In the genomic region with DNA sequence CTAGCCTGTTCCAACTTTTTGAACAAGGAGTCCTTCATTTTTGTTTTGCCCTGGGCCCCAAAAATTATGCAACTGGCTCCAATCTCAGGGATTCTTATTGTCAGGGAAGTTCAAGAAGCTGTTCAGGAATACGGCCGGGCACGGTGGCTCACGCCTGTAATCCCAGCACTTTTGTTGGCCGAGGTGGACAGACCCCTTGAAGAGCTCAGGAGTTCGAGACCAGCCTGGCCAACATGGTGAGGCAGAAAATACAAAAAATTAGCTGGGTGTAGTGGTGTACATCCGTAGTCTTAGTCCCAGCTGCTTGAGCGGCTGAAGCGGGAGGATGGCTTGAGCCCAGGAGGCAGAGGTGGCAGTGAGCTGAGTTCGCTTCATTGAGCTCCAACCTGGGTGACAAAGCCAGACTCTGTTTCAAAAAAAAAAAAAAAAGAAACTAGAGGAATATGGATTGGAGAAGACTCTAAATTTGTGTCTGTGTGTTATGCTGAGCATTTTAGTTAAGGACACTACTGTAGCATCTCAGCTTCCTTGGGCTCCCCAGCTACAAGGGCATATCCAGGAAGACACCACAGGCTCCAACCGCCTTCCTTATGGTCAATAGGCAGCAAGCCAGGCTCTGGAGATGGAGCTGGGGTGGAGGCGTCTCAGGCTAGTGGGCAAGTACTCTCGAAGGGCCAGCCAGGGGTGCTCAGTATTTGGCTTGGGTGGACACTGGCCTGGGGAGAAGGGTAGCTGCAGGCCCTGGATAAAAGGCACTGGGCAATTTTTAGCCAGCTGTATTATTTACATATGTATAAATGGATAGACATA, we compare ENCODE assay signal across 14 cellular contexts. TPM values are rescaled to one million over a fixed set of nuclear protein-coding genes. Genes with fewer than 3 reads are reported as not detected.
DNase-seq lines count a peak whose midpoint lies in the region; ATAC-seq and TF ChIP-seq lines count a peak whose summit lies in the region.
"Had no signal": no experiment of that assay in that cellular context is flagged by ENCODE, and none has a peak within 500 bp of the region (broad histone marks: within the 10 kb centered on the region; RNA-seq: fewer than 3 reads in every experiment).

No MANE protein-coding gene starts in this region.

- H3K9me3 ChIP-seq in Panc1 (ENCODE audit: control insufficient read depth, insufficient read depth, low read depth, low read length) (no peaks in the 10 kb centered on the region), thyroid gland (no peaks in the 10 kb centered on the region), spleen (no peaks in the 10 kb centered on the region)
- H3K9me3 ChIP-seq in CD8-positive, alpha-beta T cell (ENCODE audit: low read length) = no peaks in the 10 kb centered on the region
- H3K9me3 ChIP-seq: Caco-2 had no signal

- intact Hi-C loops in Panc1 (cut with micrococcal nuclease; ENCODE audit: unreplicated experiment) = no loop called here
- intact Hi-C loops in thyroid gland (cut with DNase I) = loop anchor here (10.0 kb wide), 1 partner anchor 178 kb away; a partner anchor contains a TSS
- intact Hi-C loops in CD8-positive, alpha-beta T cell (cut with DNase I, micrococcal nuclease) = loop anchor here (5.0 kb wide), 3 partner anchors 45 to 1020 kb away; a partner anchor contains a TSS
- intact Hi-C loops in spleen (cut with DNase I; ENCODE audit: low total_unique reads) = no loop called here

- ATAC-seq in Panc1 = no peak
- ATAC-seq in GM19395 (IDR thresholded peaks at IDR 0.05; ENCODE audit: unreplicated experiment) = no peak
- no peak for ATAC-seq in CD8-positive, alpha-beta T cell
- ATAC-seq: HCT116 had no signal

- H3K27ac Mint-ChIP-seq in CD8-positive, alpha-beta T cell = no peak overlapping the region
- H3K27ac Mint-ChIP-seq: CD14-positive monocyte had no signal

- TF ChIP-seq CTCF in Panc1 (IDR thresholded peaks at IDR 0.05) = no peak
- no peak for TF ChIP-seq CTCF in thyroid gland (IDR thresholded peaks at IDR 0.05)
- no peak for TF ChIP-seq CTCF in CD8-positive, alpha-beta T cell (IDR thresholded peaks at IDR 0.05)
- no peak for TF ChIP-seq CTCF in spleen (IDR thresholded peaks at IDR 0.05 in 8 of 11, conservative IDR thresholded peaks at IDR 0.05 in 3 of 11)

- no peaks in the 10 kb centered on the region for H3K36me3 Mint-ChIP-seq in CD8-positive, alpha-beta T cell
- H3K36me3 Mint-ChIP-seq: CD14-positive monocyte; CD8-positive, alpha-beta memory T cell had no signal

- DNase-seq in Panc1 (ENCODE audit: low read depth, low spot score) (no peak), cerebellum (ENCODE audit: low spot score) (peak; percentile 76), mesenteric fat pad (ENCODE audit: low spot score) (peak; percentile 59), thyroid gland (peak; percentile 83 to 84), spleen (no peak)
- DNase-seq in CD8-positive, alpha-beta T cell = no peak
- DNase-seq: Caco-2; CD8-positive, alpha-beta memory T cell; DND-41; GM23248 had no signal

- no peak for TF ChIP-seq POLR2A in thyroid gland (IDR thresholded peaks at IDR 0.05)
- TF ChIP-seq POLR2A in spleen (IDR thresholded peaks at IDR 0.05) = no peak

- CTCF ChIA-PET in Panc1 (lab: Charles Lee) = no interaction called here
- CTCF ChIA-PET in CD8-positive, alpha-beta T cell (lab: Charles Lee) = interaction anchor here (0.6 to 1.4 kb wide), 4 partner anchors 88 to 1239 kb away, joined by 3 to 4 read pairs (median 3); no protein-coding TSS in a partner anchor

- H3K9me3 Mint-ChIP-seq in CD8-positive, alpha-beta T cell = no peaks in the 10 kb centered on the region

- WGBS in thyroid gland, 2 donors = 55 to 67% methylated on average over 12 to 13 of the region's 13 CpGs
- WGBS in spleen, 5 donors = 88 to 97% (median 92%) methylated on average over 13 of the region's 13 CpGs

- BruUV-seq in Panc1 (replicated peaks; lab: Mats Ljungman, UMichigan) = no TSS peak

- H3K27ac ChIP-seq in Panc1 (ENCODE audit: low read length) (peak overlapping the region; percentile 18; the same call in 1 of the 2 replicates), thyroid gland (peak overlapping the region in 2 of 3 donors; percentile 33 to 56), spleen (no peak overlapping the region)
- H3K27ac ChIP-seq in CD8-positive, alpha-beta T cell (ENCODE audit: low read depth, low read length) = no peak overlapping the region
- H3K27ac ChIP-seq: GM23248, HL-60 had no signal

- POLR2A ChIA-PET in Panc1 (lab: Charles Lee) = no interaction called here
- POLR2A ChIA-PET in CD8-positive, alpha-beta T cell (lab: Charles Lee) = no interaction called here

- H3K4me1 ChIP-seq in Panc1 (ENCODE audit: control insufficient read depth, insufficient read depth, low read length) = peaks cover 29% of the 10 kb centered on the region
- peaks cover 15 to 17% of the 10 kb centered on the region in 2 donors for H3K4me1 ChIP-seq in thyroid gland
- peaks cover 13% of the 10 kb centered on the region for H3K4me1 ChIP-seq in CD8-positive, alpha-beta T cell (ENCODE audit: insufficient read depth, low read length)
- peaks cover 0 to 13% (median 12%) of the 10 kb centered on the region in 6 donors for H3K4me1 ChIP-seq in spleen

- no peaks in the 10 kb centered on the region for H3K27me3 ChIP-seq in Panc1 (ENCODE audit: control insufficient read depth, insufficient read depth, low read length)
- H3K27me3 ChIP-seq in thyroid gland = no peaks in the 10 kb centered on the region
- no peaks in the 10 kb centered on the region for H3K27me3 ChIP-seq in CD8-positive, alpha-beta T cell (ENCODE audit: insufficient read depth, low read length)
- H3K27me3 ChIP-seq in spleen (replicated peaks in 1 of 7) = peaks cover 0 to 21% (median 0%) of the 10 kb centered on the region in 7 donors

- H3K4me1 Mint-ChIP-seq in CD8-positive, alpha-beta T cell (ENCODE audit: low read depth) = peaks cover 4% of the 10 kb centered on the region

- no peak overlapping the region for H3K4me3 ChIP-seq in Panc1 (ENCODE audit: low read depth in 2 of 2, low read length in 2 of 2)
- H3K4me3 ChIP-seq in thyroid gland (replicated peaks in 1 of 3) = no peak overlapping the region
- no peak overlapping the region for H3K4me3 ChIP-seq in CD8-positive, alpha-beta T cell (ENCODE audit: low read depth, low read length)
- no peak overlapping the region for H3K4me3 ChIP-seq in spleen
- H3K4me3 ChIP-seq: GM23248 had no signal

- H3K27me3 Mint-ChIP-seq in CD8-positive, alpha-beta T cell (ENCODE audit: low read depth) = peaks cover 3% of the 10 kb centered on the region

- H3K4me3 Mint-ChIP-seq in CD8-positive, alpha-beta T cell = no peak overlapping the region

- H3K36me3 ChIP-seq in Panc1 (ENCODE audit: control insufficient read depth, insufficient read depth, low read length) = no peaks in the 10 kb centered on the region
- H3K36me3 ChIP-seq in thyroid gland = no peaks in the 10 kb centered on the region
- no peaks in the 10 kb centered on the region for H3K36me3 ChIP-seq in CD8-positive, alpha-beta T cell (ENCODE audit: insufficient read depth, low read length)
- no peaks in the 10 kb centered on the region for H3K36me3 ChIP-seq in spleen

- in situ Hi-C loops in Panc1 (cut with HindIII; ENCODE audit: low pct_unique_long_range_greater_than_20kb, low sequenced_read_pairs) = no loop called here

RNA-seq across cellular contexts. Expression of a gene that starts 56.8 kb away (rescaled TPM):
- 60.2 TPM for total RNA-seq in Panc1 (2021; ENCODE audit: unreplicated experiment)
- polyA plus RNA-seq in Panc1 (2012; ENCODE audit: insufficient read length) = 52.0 TPM
- 58.8 TPM for total RNA-seq in cerebellum
- 67.0 TPM for total RNA-seq in mesenteric fat pad
- 100 to 1,000 TPM in 1 of 4 donors, 10 to 100 TPM in 3; 52.5 to 157 (median 75.9) TPM for total RNA-seq in thyroid gland
- total RNA-seq in CD8-positive, alpha-beta T cell = 100 to 1,000 TPM; 186 to 189 TPM
- 100 to 1,000 TPM in 5 of 7 donors, 10 to 100 TPM in 2; 99.4 to 153 (median 101) TPM for total RNA-seq in spleen
- 10 to 100 TPM in 2 of 3 donors, 1 to 10 TPM in 1; 5.8 to 21.2 (median 10.5) TPM for polyA plus RNA-seq in spleen

Comparison
In these comparisons a context has a peak if more than half of its experiments do, and no peak if none do; other contexts are left out.
1. DNase-seq: peak in cerebellum (single experiment), mesenteric fat pad (single experiment) and thyroid gland (2 of 2); none in Panc1 (single experiment), CD8-positive, alpha-beta T cell (0 of 7) and spleen (single experiment).
2. H3K27ac ChIP-seq: peak in Panc1 (single experiment) and thyroid gland (2 of 3); none in CD8-positive, alpha-beta T cell (single experiment) and spleen (0 of 8).
3. intact Hi-C loops: an anchor here in thyroid gland (10.0 kb wide) and CD8-positive, alpha-beta T cell (5.0 kb wide); none called in Panc1 and spleen.